ENCODE assay signal across 8 cellular contexts in the genomic region with DNA sequence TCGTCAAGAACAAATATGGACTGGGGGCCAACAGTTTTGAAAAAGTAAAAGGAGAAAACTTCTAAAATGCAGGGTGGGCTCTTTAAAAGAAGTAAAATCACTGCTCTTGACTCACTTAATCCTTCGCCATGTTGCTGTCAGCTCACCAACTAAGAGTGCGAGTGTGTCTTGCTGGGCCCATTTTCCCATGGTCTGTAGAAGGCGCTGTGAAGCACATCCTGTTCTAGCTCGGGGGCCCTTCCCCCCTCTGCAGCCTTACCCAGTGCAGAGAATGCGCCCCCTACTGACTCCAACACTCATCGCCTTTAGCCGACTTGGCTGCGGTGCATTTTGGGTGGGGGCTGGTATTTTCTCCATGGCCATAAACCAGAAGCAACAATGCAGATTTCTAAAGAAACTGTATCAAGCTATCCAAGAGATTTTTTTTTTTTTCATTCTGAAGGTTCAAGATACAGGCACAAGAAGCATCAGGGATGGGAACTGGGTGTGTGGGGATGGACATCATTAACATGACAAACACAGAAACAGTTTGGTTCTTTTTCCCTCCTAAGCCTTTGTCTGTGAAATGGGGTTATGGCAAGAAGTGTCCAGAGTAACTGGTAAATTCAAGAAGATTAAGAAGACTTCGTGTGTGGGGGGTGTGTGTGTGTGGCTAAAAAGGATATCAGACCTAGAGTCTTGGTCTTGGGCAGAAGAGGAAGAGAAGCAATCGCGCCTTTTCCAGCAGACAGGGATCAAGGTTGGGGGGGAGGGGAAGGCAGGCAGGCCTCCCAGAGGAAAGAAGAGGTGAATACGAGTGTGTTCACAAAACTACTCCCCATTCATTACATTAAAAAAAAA. TPM values are rescaled to one million over a fixed set of nuclear protein-coding genes. Genes with fewer than 3 reads are reported as not detected.
A peak's percentile ranks its signal among the peaks of the same experiment; 100 is the strongest.
DNase-seq lines count a peak whose midpoint lies in the region; ATAC-seq and TF ChIP-seq lines count a peak whose summit lies in the region.

No MANE protein-coding gene starts in this region.

- H3K36me3 ChIP-seq in KMS-11 (ENCODE audit: insufficient read depth) = peaks cover 3% of the 10 kb centered on the region; the same call in 1 of the 2 replicates
- H3K36me3 ChIP-seq in Panc1 (ENCODE audit: control insufficient read depth, insufficient read depth, low read length) = peaks cover 39% of the 10 kb centered on the region

- peaks cover 60% of the 10 kb centered on the region for H3K4me1 Mint-ChIP-seq in activated T-cell treated with anti-CD3 and anti-CD28 coated beads, Interleukin-2, amount 50 U/mL, for 72 hours (ENCODE audit: low read depth)
- peaks cover 23 to 60% (median 56%) of the 10 kb centered on the region in 4 donors for H3K4me1 Mint-ChIP-seq in naive thymus-derived CD8-positive, alpha-beta T cell
- peaks cover 26 to 60% of the 10 kb centered on the region in 2 donors for H3K4me1 Mint-ChIP-seq in stimulated activated naive B cell treated with anti-CD40 and anti-IgM and Interleukin-4, amounts not matched to agents 10 μg/mL and 1 μg/mL and 100 μg/mL, for 72 hours

- H4K20me1 ChIP-seq in KMS-11 (ENCODE audit: insufficient read depth) = peaks cover 44% of the 10 kb centered on the region

- peaks cover 12 to 41% of the 10 kb centered on the region in 2 donors for H3K36me3 Mint-ChIP-seq in activated T-cell treated with anti-CD3 and anti-CD28 coated beads, Interleukin-2, amount 50 U/mL, for 72 hours (ENCODE audit: insufficient read depth in 2 of 2)
- H3K36me3 Mint-ChIP-seq in naive thymus-derived CD8-positive, alpha-beta T cell = peaks cover 0 to 45% (median 8%) of the 10 kb centered on the region in 3 donors
- H3K36me3 Mint-ChIP-seq in stimulated activated naive B cell treated with anti-CD40 and anti-IgM and Interleukin-4, amounts not matched to agents 10 μg/mL and 1 μg/mL and 100 μg/mL, for 72 hours = peaks cover 39 to 46% of the 10 kb centered on the region in 2 donors

- H3K27ac ChIP-seq in KMS-11 = peak overlapping the region; percentile 79
- peak overlapping the region; percentile 92 for H3K27ac ChIP-seq in Panc1 (ENCODE audit: low read length)

- peak overlapping the region; percentile 97 for H3K4me2 ChIP-seq in KMS-11

- H3K4me3 ChIP-seq in KMS-11 (IDR thresholded peaks at IDR 0.05; ENCODE audit: insufficient read depth, low read depth, low read length) = no peak overlapping the region
- peak overlapping the region; percentile 59 to 90 for H3K4me3 ChIP-seq in Panc1 (ENCODE audit: low read depth in 2 of 2, low read length in 2 of 2)
- peak overlapping the region; percentile 84 for H3K4me3 ChIP-seq in fibroblast of mammary gland (ENCODE audit: control insufficient read depth, low read depth, low read length)

- no peaks in the 10 kb centered on the region for H3K9me3 ChIP-seq in Panc1 (ENCODE audit: control insufficient read depth, insufficient read depth, low read depth, low read length)

- H3K79me2 ChIP-seq in KMS-11 (ENCODE audit: insufficient read depth, low read depth) = peaks cover 56% of the 10 kb centered on the region

- intact Hi-C loops in Panc1 (cut with micrococcal nuclease; ENCODE audit: unreplicated experiment) = loop anchor here (5.0 kb wide), 1 partner anchor 137 kb away; no protein-coding TSS in a partner anchor

- BruUV-seq in Panc1 (replicated peaks; lab: Mats Ljungman, UMichigan) = no TSS peak

- ATAC-seq in GM21723 (IDR thresholded peaks at IDR 0.05; ENCODE audit: unreplicated experiment) = peak; percentile 64
- ATAC-seq in Panc1 = peak; percentile 68
- peak; percentile 72 to 76 for ATAC-seq in activated T-cell treated with anti-CD3 and anti-CD28 coated beads, Interleukin-2, amount 50 U/mL, for 72 hours (replicated peaks in 1 of 2)
- peak; percentile 50 to 69 for ATAC-seq in naive thymus-derived CD8-positive, alpha-beta T cell
- peak; percentile 75 to 78 for ATAC-seq in stimulated activated naive B cell treated with anti-CD40 and anti-IgM and Interleukin-4, amounts not matched to agents 10 μg/mL and 1 μg/mL and 100 μg/mL, for 72 hours (replicated peaks)

- peak overlapping the region; percentile 94 to 98 for H3K4me3 Mint-ChIP-seq in activated T-cell treated with anti-CD3 and anti-CD28 coated beads, Interleukin-2, amount 50 U/mL, for 72 hours
- H3K4me3 Mint-ChIP-seq in naive thymus-derived CD8-positive, alpha-beta T cell = peak overlapping the region; percentile 86 to 98 (median 93)
- peak overlapping the region; percentile 86 to 89 for H3K4me3 Mint-ChIP-seq in stimulated activated naive B cell treated with anti-CD40 and anti-IgM and Interleukin-4, amounts not matched to agents 10 μg/mL and 1 μg/mL and 100 μg/mL, for 72 hours

- H2AFZ ChIP-seq in KMS-11 (ENCODE audit: low read depth) = no peak overlapping the region

- TF ChIP-seq CTCF in KMS-11 (conservative IDR thresholded peaks at IDR 0.05; ENCODE audit: low read depth, low read length) (peak; percentile 100), Panc1 (IDR thresholded peaks at IDR 0.05) (peak; percentile 99), fibroblast of mammary gland (conservative IDR thresholded peaks at IDR 0.05; ENCODE audit: control insufficient read depth, insufficient read depth, low read depth, low read length) (peak; percentile 99)

- in situ Hi-C loops in Panc1 (cut with HindIII; ENCODE audit: low pct_unique_long_range_greater_than_20kb, low sequenced_read_pairs) = no loop called here

- H3K27ac Mint-ChIP-seq in activated T-cell treated with anti-CD3 and anti-CD28 coated beads, Interleukin-2, amount 50 U/mL, for 72 hours = peak overlapping the region; percentile 99
- peak overlapping the region; percentile 89 to 98 (median 96) for H3K27ac Mint-ChIP-seq in naive thymus-derived CD8-positive, alpha-beta T cell
- peak overlapping the region; percentile 90 for H3K27ac Mint-ChIP-seq in stimulated activated naive B cell treated with anti-CD40 and anti-IgM and Interleukin-4, amounts not matched to agents 10 μg/mL and 1 μg/mL and 100 μg/mL, for 72 hours

- POLR2A ChIA-PET in Panc1 (lab: Charles Lee) = interaction anchor here (0.6 to 0.7 kb wide), 2 partner anchors 42 to 269 kb away, joined by 3 read pairs; no protein-coding TSS in a partner anchor
- POLR2A ChIA-PET in naive thymus-derived CD8-positive, alpha-beta T cell (lab: Charles Lee) = interaction anchor here (0.5 to 10.8 kb wide), 11 partner anchors 9 to 199 kb away, joined by 3 to 272 read pairs (median 5); a partner anchor contains a TSS

- CTCF ChIA-PET in Panc1 (lab: Charles Lee) = interaction anchor here (0.7 to 1.0 kb wide), 4 partner anchors 111 to 199 kb away, joined by 4 to 6 read pairs (median 4); a partner anchor contains a TSS

- peak overlapping the region; percentile 91 for H3K9ac ChIP-seq in KMS-11

- no peaks in the 10 kb centered on the region for H3K9me3 Mint-ChIP-seq in activated T-cell treated with anti-CD3 and anti-CD28 coated beads, Interleukin-2, amount 50 U/mL, for 72 hours
- H3K9me3 Mint-ChIP-seq in naive thymus-derived CD8-positive, alpha-beta T cell = no peaks in the 10 kb centered on the region
- no peaks in the 10 kb centered on the region for H3K9me3 Mint-ChIP-seq in stimulated activated naive B cell treated with anti-CD40 and anti-IgM and Interleukin-4, amounts not matched to agents 10 μg/mL and 1 μg/mL and 100 μg/mL, for 72 hours

- no peaks in the 10 kb centered on the region for H3K27me3 Mint-ChIP-seq in activated T-cell treated with anti-CD3 and anti-CD28 coated beads, Interleukin-2, amount 50 U/mL, for 72 hours (ENCODE audit: low read depth)
- H3K27me3 Mint-ChIP-seq in naive thymus-derived CD8-positive, alpha-beta T cell = no peaks in the 10 kb centered on the region
- no peaks in the 10 kb centered on the region for H3K27me3 Mint-ChIP-seq in stimulated activated naive B cell treated with anti-CD40 and anti-IgM and Interleukin-4, amounts not matched to agents 10 μg/mL and 1 μg/mL and 100 μg/mL, for 72 hours

- peaks cover 55% of the 10 kb centered on the region for H3K4me1 ChIP-seq in KMS-11 (ENCODE audit: low read depth, poor library complexity, severe bottlenecking)
- peaks cover 28% of the 10 kb centered on the region for H3K4me1 ChIP-seq in Panc1 (ENCODE audit: control insufficient read depth, insufficient read depth, low read length)

- no peaks in the 10 kb centered on the region for H3K27me3 ChIP-seq in KMS-11 (ENCODE audit: insufficient read depth, low read depth)
- H3K27me3 ChIP-seq in Panc1 (ENCODE audit: control insufficient read depth, insufficient read depth, low read length) = no peaks in the 10 kb centered on the region

- peak; percentile 95 for DNase-seq in DMS53 (lab: John Stamatoyannopoulos, UW)
- DNase-seq in Panc1 (ENCODE audit: low read depth, low spot score) = peak; percentile 89
- peak; percentile 96 for DNase-seq in activated T-cell treated with anti-CD3 and anti-CD28 coated beads, Interleukin-2, amount 50 U/mL, for 72 hours
- DNase-seq in fibroblast of mammary gland (ENCODE audit: low read depth) = peak; percentile 96
- peak; percentile 79 to 96 (median 91) for DNase-seq in naive thymus-derived CD8-positive, alpha-beta T cell
- peak; percentile 85 for DNase-seq in stimulated activated naive B cell treated with anti-CD40 and anti-IgM and Interleukin-4, amounts not matched to agents 10 μg/mL and 1 μg/mL and 100 μg/mL, for 72 hours

RNA-seq across cellular contexts. Expression of a gene that starts 1.7 kb away (rescaled TPM):
- total RNA-seq in Panc1 (2021; ENCODE audit: unreplicated experiment) = 65.1 TPM
- 32.5 TPM for polyA plus RNA-seq in Panc1 (2012; ENCODE audit: insufficient read length)
- total RNA-seq in activated T-cell treated with anti-CD3 and anti-CD28 coated beads, Interleukin-2, amount 50 U/mL, for 72 hours = 10 to 100 TPM; 62.3 to 72.2 TPM
- total RNA-seq in naive thymus-derived CD8-positive, alpha-beta T cell = 10 to 100 TPM; 73.4 to 73.8 TPM
- 10 to 100 TPM in 1 of 3 donors, 1 to 10 TPM in 2; 6.3 to 10.9 (median 8.2) TPM for polyA plus RNA-seq in naive thymus-derived CD8-positive, alpha-beta T cell

RNA-seq across cellular contexts. Expression of a gene that starts 28.8 kb away (rescaled TPM):
- total RNA-seq in Panc1 (2021; ENCODE audit: unreplicated experiment) = 50.2 TPM
- polyA plus RNA-seq in Panc1 (2012; ENCODE audit: insufficient read length) = 39.6 TPM
- total RNA-seq in activated T-cell treated with anti-CD3 and anti-CD28 coated beads, Interleukin-2, amount 50 U/mL, for 72 hours = 10 to 100 TPM; 56.6 to 64.3 TPM
- total RNA-seq in naive thymus-derived CD8-positive, alpha-beta T cell = 10 to 100 TPM; 45.4 to 46.6 TPM
- 10 to 100 TPM; 65.0 to 79.8 (median 75.3) TPM for polyA plus RNA-seq in naive thymus-derived CD8-positive, alpha-beta T cell

RNA-seq across cellular contexts. Expression of a gene that starts 29.1 kb away (rescaled TPM):
- total RNA-seq in Panc1 (2021; ENCODE audit: unreplicated experiment) = 5.8 TPM
- 3.5 TPM for polyA plus RNA-seq in Panc1 (2012; ENCODE audit: insufficient read length)
- 1 to 10 TPM; 4.1 to 4.2 TPM for total RNA-seq in activated T-cell treated with anti-CD3 and anti-CD28 coated beads, Interleukin-2, amount 50 U/mL, for 72 hours
- total RNA-seq in naive thymus-derived CD8-positive, alpha-beta T cell = 1 to 10 TPM; 8.4 to 8.8 TPM
- 1 to 10 TPM; 3.5 to 4.8 (median 4.6) TPM for polyA plus RNA-seq in naive thymus-derived CD8-positive, alpha-beta T cell
